ENCODE assay signal across 21 cellular contexts in genomic region chr21:27329255-27329851, GRCh38.
DNase-seq lines count a peak whose midpoint lies in the region; ATAC-seq and TF ChIP-seq lines count a peak whose summit lies in the region.
"Had no signal": no experiment of that assay in that cellular context is flagged by ENCODE, and none has a peak within 500 bp of the region (broad histone marks: within the 10 kb centered on the region; RNA-seq: fewer than 3 reads in every experiment).

No MANE protein-coding gene starts in this region.

- no peak for DNase-seq in Right ventricle myocardium superior
- DNase-seq in right atrium auricular region (ENCODE audit: low spot score) = no peak
- DNase-seq in choroid plexus epithelial cell (ENCODE audit: low read depth) = peak; percentile 64
- DNase-seq in mesenchymal stem cell = peak; percentile 68
- no peak for DNase-seq in transverse colon
- DNase-seq in EL = no peak
- DNase-seq in GM19238 (ENCODE audit: insufficient read length, low spot score) = no peak
- DNase-seq in ecto neural progenitor cell (ENCODE audit: low spot score) = no peak
- DNase-seq: activated CD4-positive, alpha-beta memory T cell treated with anti-CD3 and anti-CD28 coated beads, Interleukin-2, amount 10 ng/mL, durations not matched to agents 7 days and 5 days; activated naive CD8-positive, alpha-beta T cell treated with anti-CD3 and anti-CD28 coated beads, Interleukin-2, amount 10 ng/mL, durations not matched to agents 7 days and 5 days; activated T-cell treated with anti-CD3 and anti-CD28 coated beads, Interleukin-2, amount 50 U/mL, for 72 hours; CD8-positive, alpha-beta T cell; heart left ventricle; islet precursor cell; NCI-H1092 treated with DMSO at 0.1 percent for 48 hours; NCI-H2171; NCI-H82; occipital lobe; stimulated activated naive CD4-positive, alpha-beta T cell; T-cell had no signal

- H3K9ac ChIP-seq in mesenchymal stem cell (ENCODE audit: low read length) = no peak overlapping the region

- no peak overlapping the region for H3K14ac ChIP-seq in mesenchymal stem cell (ENCODE audit: low read length in 2 of 2)

- H3K9me3 ChIP-seq in right atrium auricular region = peaks cover 0 to 8% of the 10 kb centered on the region in 2 donors
- H3K9me3 ChIP-seq in mesenchymal stem cell (ENCODE audit: control insufficient read depth, low read length) = peaks cover under 1% of the 10 kb centered on the region
- H3K9me3 ChIP-seq in transverse colon = no peaks in the 10 kb centered on the region
- H3K9me3 ChIP-seq: A549 had no signal

- H3K27ac ChIP-seq in right atrium auricular region = no peak overlapping the region
- no peak overlapping the region for H3K27ac ChIP-seq in mesenchymal stem cell (ENCODE audit: low read length, poor library complexity, severe bottlenecking)
- H3K27ac ChIP-seq in transverse colon = peak overlapping the region; percentile 27 to 42 (median 37)
- H3K27ac ChIP-seq: A549 had no signal

- H3K4ac ChIP-seq in mesenchymal stem cell (ENCODE audit: low read depth in 1 of 2, low read length in 2 of 2) = no peak overlapping the region

- H2BK15ac ChIP-seq in mesenchymal stem cell (ENCODE audit: low read depth, poor library complexity, severe bottlenecking) = no peak overlapping the region

- no peak overlapping the region for H3K23ac ChIP-seq in mesenchymal stem cell (ENCODE audit: low read length in 2 of 2)

- no peak overlapping the region for H4K8ac ChIP-seq in mesenchymal stem cell (ENCODE audit: low read length)

- H3K36me3 ChIP-seq in right atrium auricular region (no peaks in the 10 kb centered on the region), mesenchymal stem cell (ENCODE audit: control insufficient read depth in 1 of 2, insufficient read depth in 2 of 2, low read depth in 1 of 2, low read length in 2 of 2) (no peaks in the 10 kb centered on the region), transverse colon (no peaks in the 10 kb centered on the region)
- H3K36me3 ChIP-seq: heart left ventricle had no signal

- no peak for TF ChIP-seq EP300 in transverse colon (IDR thresholded peaks at IDR 0.05; ENCODE audit: low read depth)

- H3K4me2 ChIP-seq in mesenchymal stem cell (ENCODE audit: low read length, poor library complexity, severe bottlenecking) = no peak overlapping the region
- H3K4me2 ChIP-seq: A549 had no signal

- H3K27me3 ChIP-seq in right atrium auricular region = no peaks in the 10 kb centered on the region
- no peaks in the 10 kb centered on the region for H3K27me3 ChIP-seq in mesenchymal stem cell (ENCODE audit: control insufficient read depth in 1 of 2, insufficient read depth in 1 of 2, low read length in 2 of 2)
- H3K27me3 ChIP-seq in transverse colon = no peaks in the 10 kb centered on the region
- H3K27me3 ChIP-seq: heart left ventricle had no signal

- H3K4me1 ChIP-seq in right atrium auricular region (no peaks in the 10 kb centered on the region), mesenchymal stem cell (ENCODE audit: control insufficient read depth, insufficient read depth, low read depth, low read length) (no peaks in the 10 kb centered on the region), transverse colon (no peaks in the 10 kb centered on the region)
- H3K4me1 ChIP-seq: A549, heart left ventricle had no signal

- H2AK5ac ChIP-seq in mesenchymal stem cell (ENCODE audit: low read length, severe bottlenecking) = no peak overlapping the region

- H2BK5ac ChIP-seq in mesenchymal stem cell (ENCODE audit: low read depth, low read length, poor library complexity, severe bottlenecking) = no peak overlapping the region

- no peak overlapping the region for H2BK120ac ChIP-seq in mesenchymal stem cell (ENCODE audit: low read depth, low read length)

- no peak overlapping the region for H2BK12ac ChIP-seq in mesenchymal stem cell (ENCODE audit: low read length in 2 of 2)

- TF ChIP-seq CTCF in right atrium auricular region (IDR thresholded peaks at IDR 0.05) (no peak), choroid plexus epithelial cell (conservative IDR thresholded peaks at IDR 0.05; ENCODE audit: low read depth, low read length) (no peak), transverse colon (IDR thresholded peaks at IDR 0.05) (no peak)

- no peak overlapping the region for H3K4me3 ChIP-seq in right atrium auricular region
- H3K4me3 ChIP-seq in choroid plexus epithelial cell (ENCODE audit: low read depth, low read length) = no peak overlapping the region
- H3K4me3 ChIP-seq in mesenchymal stem cell (ENCODE audit: insufficient read depth in 1 of 2, low read depth in 1 of 2, low read length in 2 of 2) = no peak overlapping the region
- no peak overlapping the region for H3K4me3 ChIP-seq in transverse colon
- H3K4me3 ChIP-seq: A549 had no signal

- intact Hi-C loops in Right ventricle myocardium superior (cut with DNase I) = no loop called here
- intact Hi-C loops in transverse colon (cut with DNase I; ENCODE audit: low total_unique reads) = no loop called here

- H4K91ac ChIP-seq in mesenchymal stem cell (ENCODE audit: low read length) = no peak overlapping the region

- no peak overlapping the region for H3K18ac ChIP-seq in mesenchymal stem cell (ENCODE audit: low read depth in 1 of 2, low read length in 2 of 2)

- TF ChIP-seq POLR2A in transverse colon (IDR thresholded peaks at IDR 0.05) = no peak

- peak; percentile 79 for ATAC-seq in Right ventricle myocardium superior (ENCODE audit: poor library complexity)
- ATAC-seq: A549; activated T-cell treated with anti-CD3 and anti-CD28 coated beads, Interleukin-2, amount 50 U/mL, for 72 hours; CD8-positive, alpha-beta T cell; T-cell had no signal

- in situ Hi-C loops in transverse colon (cut with MboI; ENCODE audit: low pct_ligation_motif_present in 1 of 4, low pct_unique_long_range_greater_than_20kb in 1 of 4, low sequenced_read_pairs in 3 of 4) = no loop called here

- H2AFZ ChIP-seq in mesenchymal stem cell (ENCODE audit: low read depth, low read length) = no peak overlapping the region

- 44% methylated on average over 6 of the region's 6 CpGs for WGBS in mesenchymal stem cell
- WGBS in transverse colon (ENCODE audit: low coverage in 1 of 2), 2 donors = 46 to 68% methylated on average over 6 of the region's 6 CpGs

- H3K79me1 ChIP-seq in mesenchymal stem cell (replicated peaks; ENCODE audit: low read length, poor library complexity, severe bottlenecking) = no peaks in the 10 kb centered on the region

Comparison
In these comparisons a context has a peak if more than half of its experiments do, and no peak if none do; other contexts are left out.
1. DNase-seq: peak in choroid plexus epithelial cell (single experiment) and mesenchymal stem cell (single experiment); none in Right ventricle myocardium superior (single experiment), right atrium auricular region (single experiment), transverse colon (single experiment), EL (single experiment), GM19238 (single experiment) and ecto neural progenitor cell (single experiment).
2. H3K27ac ChIP-seq: peak in transverse colon (4 of 4); none in right atrium auricular region (0 of 2) and mesenchymal stem cell (single experiment).